ENCODE assay signal across 9 cellular contexts in the genomic region with DNA sequence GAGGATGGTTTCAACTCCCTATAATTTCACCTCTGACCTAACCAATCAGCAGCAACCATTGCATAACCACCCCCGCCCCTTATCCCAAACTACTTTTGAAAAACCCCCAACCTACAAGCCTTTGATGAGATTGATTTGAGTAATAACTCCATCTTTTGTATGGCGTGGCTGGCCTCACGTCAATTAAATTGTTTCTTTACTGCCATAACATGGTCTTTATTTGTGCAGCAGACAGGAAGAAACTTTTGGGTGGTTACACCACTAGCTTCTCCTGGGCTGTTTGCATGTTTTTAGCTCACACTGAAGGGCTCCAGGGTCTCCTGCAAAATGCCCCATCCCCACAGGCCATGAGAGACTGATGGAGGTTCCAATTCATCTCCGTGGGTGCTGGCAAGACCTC. TPM values are rescaled to one million over a fixed set of nuclear protein-coding genes. Genes with fewer than 3 reads are reported as not detected.
"Had no signal": no experiment of that assay in that cellular context is flagged by ENCODE, and none has a peak within 500 bp of the region (broad histone marks: within the 10 kb centered on the region; RNA-seq: fewer than 3 reads in every experiment).

No MANE protein-coding gene starts in this region.

- FAIRE-seq: G401.6, GM12878, GM12891, GM12892, GM18507, GM19239 had no signal

- ATAC-seq: GM12878 had no signal

- DNase-seq: GDM1, GF-D8 had no signal

- H3K4me3 ChIP-seq: GM12878 had no signal

RNA-seq across cellular contexts. Expression of a gene that starts 34.0 kb away (rescaled TPM):
- total RNA-seq: G401, GM12878 had no signal
- polyA plus RNA-seq: GM12878 had no signal
